ENCODE assay signal across 8 cellular contexts in genomic region chr13:25171517-25172302, GRCh38. TPM values are rescaled to one million over a fixed set of nuclear protein-coding genes. Genes with fewer than 3 reads are reported as not detected.
DNase-seq lines count a peak whose midpoint lies in the region; ATAC-seq and TF ChIP-seq lines count a peak whose summit lies in the region.

Gene AMER2 (minus strand): TSS chr13:25172288. CDS start chr13:25171619, 669 bp downstream.

- POLR2A ChIA-PET in CD8-positive, alpha-beta T cell (lab: Charles Lee): no interaction called here

- H3K36me3 ChIP-seq in CD8-positive, alpha-beta T cell (ENCODE audit: insufficient read depth, low read length): no peaks in the 10 kb centered on the region
- H3K36me3 ChIP-seq in HUES64 (ENCODE audit: insufficient read depth, low read length) (no peaks in the 10 kb centered on the region), iPS-15b (ENCODE audit: control insufficient read depth, insufficient read depth, low read length) (no peaks in the 10 kb centered on the region)

- intact Hi-C loops in CD8-positive, alpha-beta T cell (cut with DNase I, micrococcal nuclease): no loop called here

- no peaks in the 10 kb centered on the region for H3K36me3 Mint-ChIP-seq in CD8-positive, alpha-beta T cell

- H3K4me1 ChIP-seq in CD8-positive, alpha-beta T cell (ENCODE audit: insufficient read depth, low read length): no peaks in the 10 kb centered on the region
- H3K4me1 ChIP-seq in HUES64 (ENCODE audit: insufficient read depth, low read length) (peaks cover 11% of the 10 kb centered on the region; the same call in 1 of the 2 replicates), iPS-15b (ENCODE audit: control insufficient read depth, insufficient read depth, low read length) (peaks cover 2% of the 10 kb centered on the region)

- peaks cover 57% of the 10 kb centered on the region for H3K27me3 Mint-ChIP-seq in CD8-positive, alpha-beta T cell (ENCODE audit: low read depth)

- H3K4me3 Mint-ChIP-seq in CD8-positive, alpha-beta T cell: peak within 1 kb of the TSS; percentile 61

- no peak for ATAC-seq in CD8-positive, alpha-beta T cell
- ATAC-seq in HG03354 (IDR thresholded peaks at IDR 0.05; ENCODE audit: poor library complexity, severe bottlenecking, unreplicated experiment): no peak

- WGBS in HUES64: 6% methylated on average over 50 of the region's 50 CpGs

- H3K27ac ChIP-seq in CD8-positive, alpha-beta T cell (ENCODE audit: low read depth, low read length): no peak within 1 kb of the TSS
- H3K27ac ChIP-seq in HUES64 (ENCODE audit: low read depth, low read length): no peak within 1 kb of the TSS

- DNase-seq in CD8-positive, alpha-beta T cell: peak in 1 of 7 experiments; percentile 15
- DNase-seq in amygdala (lab: John Stamatoyannopoulos, UW) (peak in 53 of 56 donors; percentile 45 to 91 (median 81)), GOT3 (lab: John Stamatoyannopoulos, UW) (no peak), UCSD-AML1 (lab: John Stamatoyannopoulos, UW; ENCODE audit: unreplicated experiment) (no peak)
- peak; percentile 39 for DNase-seq in stimulated activated CD8-positive, alpha-beta memory T cell treated with anti-CD3 and anti-CD28 coated beads, Interleukin-4, amount 100 ng/mL, for 48 hours

- H3K4me3 ChIP-seq in CD8-positive, alpha-beta T cell (ENCODE audit: low read depth, low read length): no peak within 1 kb of the TSS
- H3K4me3 ChIP-seq in HUES64 (ENCODE audit: low read length) (peak within 1 kb of the TSS; percentile 54), iPS-15b (ENCODE audit: low read depth, low read length) (peak within 1 kb of the TSS; percentile 55)

- peaks cover 5% of the 10 kb centered on the region for H3K27me3 ChIP-seq in CD8-positive, alpha-beta T cell (ENCODE audit: insufficient read depth, low read length)
- H3K27me3 ChIP-seq in HUES64 (ENCODE audit: insufficient read depth, low read length): peaks cover 63% of the 10 kb centered on the region
- H3K27me3 ChIP-seq in iPS-15b (ENCODE audit: control insufficient read depth, insufficient read depth, low read length): peaks cover 58% of the 10 kb centered on the region

- no peak for TF ChIP-seq CTCF in CD8-positive, alpha-beta T cell (IDR thresholded peaks at IDR 0.05)

- H3K9me3 Mint-ChIP-seq in CD8-positive, alpha-beta T cell: no peaks in the 10 kb centered on the region

- H3K4me1 Mint-ChIP-seq in CD8-positive, alpha-beta T cell (ENCODE audit: low read depth): peaks cover 10% of the 10 kb centered on the region

- CTCF ChIA-PET in CD8-positive, alpha-beta T cell (lab: Charles Lee): interaction anchor here (0.5 to 1.4 kb wide), 2 partner anchors 15 to 204 kb away, joined by 3 to 4 read pairs; no protein-coding TSS in a partner anchor

- no peak within 1 kb of the TSS for H3K9ac ChIP-seq in HUES64 (ENCODE audit: low read depth, low read length)
- H3K9ac ChIP-seq in iPS-15b (ENCODE audit: low read depth, low read length): no peak within 1 kb of the TSS

- no peak within 1 kb of the TSS for H3K27ac Mint-ChIP-seq in CD8-positive, alpha-beta T cell

- no peaks in the 10 kb centered on the region for H3K9me3 ChIP-seq in CD8-positive, alpha-beta T cell (ENCODE audit: low read length)
- H3K9me3 ChIP-seq in HUES64 (ENCODE audit: insufficient read depth, low read depth, low read length): no peaks in the 10 kb centered on the region
- no peaks in the 10 kb centered on the region for H3K9me3 ChIP-seq in iPS-15b (ENCODE audit: control insufficient read depth, insufficient read depth, low read length)

RNA-seq across cellular contexts. Expression of gene AMER2, which starts in this region (rescaled TPM):
- not detected for total RNA-seq in CD8-positive, alpha-beta T cell
- polyA plus RNA-seq in HUES64 (2013, experiment 1 of 2): 0.45 TPM
- 1.1 TPM for polyA plus RNA-seq in HUES64 (2013, experiment 2 of 2)

Comparison
In these comparisons a context has a peak if more than half of its experiments do, and no peak if none do; other contexts are left out.
1. DNase-seq: peak in amygdala (53 of 56) and stimulated activated CD8-positive, alpha-beta memory T cell treated with anti-CD3 and anti-CD28 coated beads, Interleukin-4, amount 100 ng/mL, for 48 hours (single experiment); none in GOT3 (single experiment) and UCSD-AML1 (single experiment).